3 cellular contexts compared by ENCODE assay signal in the genomic region with DNA sequence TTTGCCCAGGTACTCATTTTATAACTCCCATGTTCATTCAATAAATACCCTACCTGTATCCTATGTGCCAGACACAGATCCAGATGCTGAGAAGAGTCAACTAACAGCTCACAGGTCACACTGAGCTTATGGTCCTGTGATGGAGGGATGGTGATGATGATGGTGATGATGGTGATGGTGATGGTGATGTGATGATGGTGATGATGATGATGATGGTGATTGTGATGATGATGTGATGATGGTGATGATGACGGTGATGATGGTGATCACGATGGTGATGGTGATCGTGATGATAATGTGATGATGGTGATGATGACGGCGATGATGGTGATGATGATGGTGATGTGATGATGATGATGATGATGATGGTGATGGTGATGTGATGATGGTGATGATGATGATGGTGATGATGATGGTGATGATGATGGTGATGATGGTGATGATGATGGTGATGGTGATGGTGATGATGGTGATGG.
TF ChIP-seq lines count a peak whose summit lies in the region.
"Not testable (repeated sequence)": the region's sequence is repeated elsewhere in the genome, so short reads cannot be mapped to it uniquely, and the experiment has no call there.

No MANE protein-coding gene starts in this region.

TF ChIP-seq in HEK293, 187 proteins besides CTCF, POLR2A, EP300 and RAD21:
- TF ChIP-seq, protein P1, sequence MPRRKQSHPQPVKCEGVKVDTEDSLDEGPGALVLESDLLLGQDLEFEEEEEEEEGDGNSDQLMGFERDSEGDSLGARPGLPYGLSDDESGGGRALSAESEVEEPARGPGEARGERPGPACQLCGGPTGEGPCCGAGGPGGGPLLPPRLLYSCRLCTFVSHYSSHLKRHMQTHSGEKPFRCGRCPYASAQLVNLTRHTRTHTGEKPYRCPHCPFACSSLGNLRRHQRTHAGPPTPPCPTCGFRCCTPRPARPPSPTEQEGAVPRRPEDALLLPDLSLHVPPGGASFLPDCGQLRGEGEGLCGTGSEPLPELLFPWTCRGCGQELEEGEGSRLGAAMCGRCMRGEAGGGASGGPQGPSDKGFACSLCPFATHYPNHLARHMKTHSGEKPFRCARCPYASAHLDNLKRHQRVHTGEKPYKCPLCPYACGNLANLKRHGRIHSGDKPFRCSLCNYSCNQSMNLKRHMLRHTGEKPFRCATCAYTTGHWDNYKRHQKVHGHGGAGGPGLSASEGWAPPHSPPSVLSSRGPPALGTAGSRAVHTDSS (tag by site-specific recombination; IDR thresholded peaks at IDR 0.05) = peak; percentile 94

TF ChIP-seq in K562, 482 proteins besides CTCF, POLR2A, EP300 and RAD21:
- peak in 1 of 2 experiments; percentile 22; a peak in 1 of 4 replicates for TF ChIP-seq KDM1A (IDR thresholded peaks at IDR 0.05)
- not testable (repeated sequence) for TF ChIP-seq ATF1 (CRISPR knock-in tag; IDR thresholded peaks at IDR 0.05)
- peak; percentile 65 for TF ChIP-seq ATF1 (tag; IDR thresholded peaks at IDR 0.05)
- TF ChIP-seq, protein P2, sequence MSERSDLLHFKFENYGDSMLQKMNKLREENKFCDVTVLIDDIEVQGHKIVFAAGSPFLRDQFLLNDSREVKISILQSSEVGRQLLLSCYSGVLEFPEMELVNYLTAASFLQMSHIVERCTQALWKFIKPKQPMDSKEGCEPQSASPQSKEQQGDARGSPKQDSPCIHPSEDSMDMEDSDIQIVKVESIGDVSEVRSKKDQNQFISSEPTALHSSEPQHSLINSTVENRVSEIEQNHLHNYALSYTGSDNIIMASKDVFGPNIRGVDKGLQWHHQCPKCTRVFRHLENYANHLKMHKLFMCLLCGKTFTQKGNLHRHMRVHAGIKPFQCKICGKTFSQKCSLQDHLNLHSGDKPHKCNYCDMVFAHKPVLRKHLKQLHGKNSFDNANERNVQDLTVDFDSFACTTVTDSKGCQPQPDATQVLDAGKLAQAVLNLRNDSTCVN (CRISPR knock-in tag; IDR thresholded peaks at IDR 0.05) = peak; percentile 35; the same call in 1 of the 2 replicates

TF ChIP-seq in HepG2, 621 proteins besides CTCF, POLR2A, EP300 and RAD21:
- peak; percentile 96 for TF ChIP-seq CREB1 (IDR thresholded peaks at IDR 0.05)
- TF ChIP-seq CREB1 (CRISPR knock-in tag; IDR thresholded peaks at IDR 0.05) = not testable (repeated sequence)
